Comparison of ENCODE assay signal across 1 cellular context in the genomic region with DNA sequence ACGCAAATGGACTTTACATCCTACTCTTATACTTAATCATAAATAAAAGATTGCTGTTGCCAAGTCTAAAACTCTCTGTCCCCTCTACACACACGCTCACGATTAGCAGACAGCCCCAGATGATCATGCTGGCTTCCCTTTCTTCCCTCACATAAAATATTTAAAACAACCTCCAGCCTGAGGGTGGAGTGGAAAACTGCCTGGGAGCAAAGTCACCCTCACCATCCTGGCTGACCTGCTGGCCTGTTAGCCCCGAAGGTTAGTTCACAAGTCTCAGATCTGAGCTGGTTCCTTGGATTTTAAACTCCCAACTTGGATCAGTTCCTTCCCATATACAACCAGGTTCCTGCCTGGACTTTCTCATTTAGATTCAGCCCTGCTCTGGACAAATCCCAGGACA.
TF ChIP-seq lines count a peak whose summit lies in the region.

No MANE protein-coding gene starts in this region.

TF ChIP-seq in GM23338, 12 proteins besides CTCF, POLR2A, EP300 and RAD21 (continued from another document):
- no peak for TF ChIP-seq STAT1 (IDR thresholded peaks at IDR 0.05; ENCODE audit: unreplicated experiment)
- TF ChIP-seq, protein P1, sequence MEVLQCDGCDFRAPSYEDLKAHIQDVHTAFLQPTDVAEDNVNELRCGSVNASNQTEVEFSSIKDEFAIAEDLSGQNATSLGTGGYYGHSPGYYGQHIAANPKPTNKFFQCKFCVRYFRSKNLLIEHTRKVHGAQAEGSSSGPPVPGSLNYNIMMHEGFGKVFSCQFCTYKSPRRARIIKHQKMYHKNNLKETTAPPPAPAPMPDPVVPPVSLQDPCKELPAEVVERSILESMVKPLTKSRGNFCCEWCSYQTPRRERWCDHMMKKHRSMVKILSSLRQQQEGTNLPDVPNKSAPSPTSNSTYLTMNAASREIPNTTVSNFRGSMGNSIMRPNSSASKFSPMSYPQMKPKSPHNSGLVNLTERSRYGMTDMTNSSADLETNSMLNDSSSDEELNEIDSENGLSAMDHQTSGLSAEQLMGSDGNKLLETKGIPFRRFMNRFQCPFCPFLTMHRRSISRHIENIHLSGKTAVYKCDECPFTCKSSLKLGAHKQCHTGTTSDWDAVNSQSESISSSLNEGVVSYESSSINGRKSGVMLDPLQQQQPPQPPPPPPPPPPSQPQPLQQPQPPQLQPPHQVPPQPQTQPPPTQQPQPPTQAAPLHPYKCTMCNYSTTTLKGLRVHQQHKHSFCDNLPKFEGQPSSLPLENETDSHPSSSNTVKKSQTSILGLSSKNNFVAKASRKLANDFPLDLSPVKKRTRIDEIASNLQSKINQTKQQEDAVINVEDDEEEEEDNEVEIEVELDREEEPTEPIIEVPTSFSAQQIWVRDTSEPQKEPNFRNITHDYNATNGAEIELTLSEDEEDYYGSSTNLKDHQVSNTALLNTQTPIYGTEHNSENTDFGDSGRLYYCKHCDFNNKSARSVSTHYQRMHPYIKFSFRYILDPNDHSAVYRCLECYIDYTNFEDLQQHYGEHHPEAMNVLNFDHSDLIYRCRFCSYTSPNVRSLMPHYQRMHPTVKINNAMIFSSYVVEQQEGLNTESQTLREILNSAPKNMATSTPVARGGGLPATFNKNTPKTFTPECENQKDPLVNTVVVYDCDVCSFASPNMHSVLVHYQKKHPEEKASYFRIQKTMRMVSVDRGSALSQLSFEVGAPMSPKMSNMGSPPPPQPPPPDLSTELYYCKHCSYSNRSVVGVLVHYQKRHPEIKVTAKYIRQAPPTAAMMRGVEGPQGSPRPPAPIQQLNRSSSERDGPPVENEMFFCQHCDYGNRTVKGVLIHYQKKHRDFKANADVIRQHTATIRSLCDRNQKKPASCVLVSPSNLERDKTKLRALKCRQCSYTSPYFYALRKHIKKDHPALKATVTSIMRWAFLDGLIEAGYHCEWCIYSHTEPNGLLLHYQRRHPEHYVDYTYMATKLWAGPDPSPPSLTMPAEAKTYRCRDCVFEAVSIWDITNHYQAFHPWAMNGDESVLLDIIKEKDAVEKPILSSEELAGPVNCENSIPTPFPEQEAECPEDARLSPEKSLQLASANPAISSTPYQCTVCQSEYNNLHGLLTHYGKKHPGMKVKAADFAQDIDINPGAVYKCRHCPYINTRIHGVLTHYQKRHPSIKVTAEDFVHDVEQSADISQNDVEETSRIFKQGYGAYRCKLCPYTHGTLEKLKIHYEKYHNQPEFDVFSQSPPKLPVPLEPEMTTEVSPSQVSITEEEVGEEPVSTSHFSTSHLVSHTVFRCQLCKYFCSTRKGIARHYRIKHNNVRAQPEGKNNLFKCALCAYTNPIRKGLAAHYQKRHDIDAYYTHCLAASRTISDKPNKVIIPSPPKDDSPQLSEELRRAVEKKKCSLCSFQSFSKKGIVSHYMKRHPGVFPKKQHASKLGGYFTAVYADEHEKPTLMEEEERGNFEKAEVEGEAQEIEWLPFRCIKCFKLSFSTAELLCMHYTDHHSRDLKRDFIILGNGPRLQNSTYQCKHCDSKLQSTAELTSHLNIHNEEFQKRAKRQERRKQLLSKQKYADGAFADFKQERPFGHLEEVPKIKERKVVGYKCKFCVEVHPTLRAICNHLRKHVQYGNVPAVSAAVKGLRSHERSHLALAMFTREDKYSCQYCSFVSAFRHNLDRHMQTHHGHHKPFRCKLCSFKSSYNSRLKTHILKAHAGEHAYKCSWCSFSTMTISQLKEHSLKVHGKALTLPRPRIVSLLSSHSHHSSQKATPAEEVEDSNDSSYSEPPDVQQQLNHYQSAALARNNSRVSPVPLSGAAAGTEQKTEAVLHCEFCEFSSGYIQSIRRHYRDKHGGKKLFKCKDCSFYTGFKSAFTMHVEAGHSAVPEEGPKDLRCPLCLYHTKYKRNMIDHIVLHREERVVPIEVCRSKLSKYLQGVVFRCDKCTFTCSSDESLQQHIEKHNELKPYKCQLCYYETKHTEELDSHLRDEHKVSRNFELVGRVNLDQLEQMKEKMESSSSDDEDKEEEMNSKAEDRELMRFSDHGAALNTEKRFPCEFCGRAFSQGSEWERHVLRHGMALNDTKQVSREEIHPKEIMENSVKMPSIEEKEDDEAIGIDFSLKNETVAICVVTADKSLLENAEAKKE (CRISPR knock-in tag; IDR thresholded peaks at IDR 0.05), result no peak
- TF ChIP-seq EZH2phosphoT487 (IDR thresholded peaks at IDR 0.05; ENCODE audit: unreplicated experiment), result no peak
- TF ChIP-seq, protein P2, sequence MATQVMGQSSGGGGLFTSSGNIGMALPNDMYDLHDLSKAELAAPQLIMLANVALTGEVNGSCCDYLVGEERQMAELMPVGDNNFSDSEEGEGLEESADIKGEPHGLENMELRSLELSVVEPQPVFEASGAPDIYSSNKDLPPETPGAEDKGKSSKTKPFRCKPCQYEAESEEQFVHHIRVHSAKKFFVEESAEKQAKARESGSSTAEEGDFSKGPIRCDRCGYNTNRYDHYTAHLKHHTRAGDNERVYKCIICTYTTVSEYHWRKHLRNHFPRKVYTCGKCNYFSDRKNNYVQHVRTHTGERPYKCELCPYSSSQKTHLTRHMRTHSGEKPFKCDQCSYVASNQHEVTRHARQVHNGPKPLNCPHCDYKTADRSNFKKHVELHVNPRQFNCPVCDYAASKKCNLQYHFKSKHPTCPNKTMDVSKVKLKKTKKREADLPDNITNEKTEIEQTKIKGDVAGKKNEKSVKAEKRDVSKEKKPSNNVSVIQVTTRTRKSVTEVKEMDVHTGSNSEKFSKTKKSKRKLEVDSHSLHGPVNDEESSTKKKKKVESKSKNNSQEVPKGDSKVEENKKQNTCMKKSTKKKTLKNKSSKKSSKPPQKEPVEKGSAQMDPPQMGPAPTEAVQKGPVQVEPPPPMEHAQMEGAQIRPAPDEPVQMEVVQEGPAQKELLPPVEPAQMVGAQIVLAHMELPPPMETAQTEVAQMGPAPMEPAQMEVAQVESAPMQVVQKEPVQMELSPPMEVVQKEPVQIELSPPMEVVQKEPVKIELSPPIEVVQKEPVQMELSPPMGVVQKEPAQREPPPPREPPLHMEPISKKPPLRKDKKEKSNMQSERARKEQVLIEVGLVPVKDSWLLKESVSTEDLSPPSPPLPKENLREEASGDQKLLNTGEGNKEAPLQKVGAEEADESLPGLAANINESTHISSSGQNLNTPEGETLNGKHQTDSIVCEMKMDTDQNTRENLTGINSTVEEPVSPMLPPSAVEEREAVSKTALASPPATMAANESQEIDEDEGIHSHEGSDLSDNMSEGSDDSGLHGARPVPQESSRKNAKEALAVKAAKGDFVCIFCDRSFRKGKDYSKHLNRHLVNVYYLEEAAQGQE (IDR thresholded peaks at IDR 0.05; ENCODE audit: unreplicated experiment), result no peak
- no peak for TF ChIP-seq ZNF114 (CRISPR knock-in tag; IDR thresholded peaks at IDR 0.05)
- no peak for TF ChIP-seq CREB1 (CRISPR knock-in tag; IDR thresholded peaks at IDR 0.05; ENCODE audit: low read depth)
- no peak for TF ChIP-seq NANOG (IDR thresholded peaks at IDR 0.05; ENCODE audit: borderline replicate concordance)
- no peak for TF ChIP-seq ZNF331 (CRISPR knock-in tag; IDR thresholded peaks at IDR 0.05; ENCODE audit: low read depth)
- no peak for TF ChIP-seq POLR2AphosphoS5 (IDR thresholded peaks at IDR 0.05; ENCODE audit: low read depth)
- no peak for TF ChIP-seq EZH2 (IDR thresholded peaks at IDR 0.05; ENCODE audit: low read depth, unreplicated experiment)
